8 cellular contexts compared by ENCODE assay signal in genomic region chr17:50210249-50211225, GRCh38. TPM values are rescaled to one million over a fixed set of nuclear protein-coding genes. Genes with fewer than 3 reads are reported as not detected.
DNase-seq lines count a peak whose midpoint lies in the region; ATAC-seq and TF ChIP-seq lines count a peak whose summit lies in the region.

No MANE protein-coding gene starts in this region.

- no peaks in the 10 kb centered on the region for H3K9me3 ChIP-seq in HEK293 (ENCODE audit: control insufficient read depth, insufficient read depth, low read depth, low read length)
- no peaks in the 10 kb centered on the region for H3K9me3 ChIP-seq in body of pancreas

- TF ChIP-seq CTCF in HEK293 (tag by site-specific recombination; IDR thresholded peaks at IDR 0.05), result no peak
- TF ChIP-seq CTCF in body of pancreas (IDR thresholded peaks at IDR 0.05), result no peak
- TF ChIP-seq CTCF in kidney epithelial cell (IDR thresholded peaks at IDR 0.05; ENCODE audit: insufficient read depth, low read length, poor library complexity, severe bottlenecking), result no peak

- DNase-seq in body of pancreas (peak in 3 of 4 donors; percentile 34 to 65 (median 44)), kidney epithelial cell (ENCODE audit: low read depth) (peak; percentile 90), stromal cell of bone marrow (ENCODE audit: low read depth) (peak; percentile 87), NCI-H82 treated with DMSO at 0.1 percent for 48 hours (lab: John Stamatoyannopoulos, UW; ENCODE audit: unreplicated experiment) (no peak), NCI-H510A (lab: John Stamatoyannopoulos, UW) (no peak)
- no peak for DNase-seq in activated naive CD4-positive, alpha-beta T cell treated with anti-CD3 and anti-CD28 coated beads, Interleukin-2, amount 10 ng/mL, durations not matched to agents 7 days and 5 days
- DNase-seq in central memory CD4-positive, alpha-beta T cell, result no peak

- H3K4me3 ChIP-seq in HEK293 (ENCODE audit: low read depth, low read length) (no peak overlapping the region), body of pancreas (no peak overlapping the region), kidney epithelial cell (ENCODE audit: low read depth, low read length) (no peak overlapping the region)

- peak; percentile 33 for ATAC-seq in body of pancreas

- H3K4me3 Mint-ChIP-seq in activated naive CD4-positive, alpha-beta T cell treated with anti-CD3 and anti-CD28 coated beads, Interleukin-2, amount 10 ng/mL, durations not matched to agents 7 days and 5 days, result no peak overlapping the region

- H3K27ac ChIP-seq in HEK293 (ENCODE audit: extremely low read depth, low read depth, low read length) (no peak overlapping the region), body of pancreas (peak overlapping the region in 3 of 4 donors; percentile 6 to 76 (median 38))

- CTCF ChIA-PET in HEK293 (lab: Yijun Ruan, JAX), result interaction anchor here (0.6 to 18.0 kb wide), 9 partner anchors 7 to 116 kb away, joined by 3 to 487 read pairs (median 4); partner anchors contain the start of genes COL1A1 and TMEM92
- CTCF ChIA-PET in activated naive CD4-positive, alpha-beta T cell treated with anti-CD3 and anti-CD28 coated beads, Interleukin-2, amount 10 ng/mL, durations not matched to agents 7 days and 5 days (lab: Charles Lee), result interaction anchor here (0.9 to 5.1 kb wide), 3 partner anchors 9 to 86 kb away, joined by 3 to 40 read pairs (median 4); partner anchors contain the start of gene COL1A1

- H3K4me1 Mint-ChIP-seq in activated naive CD4-positive, alpha-beta T cell treated with anti-CD3 and anti-CD28 coated beads, Interleukin-2, amount 10 ng/mL, durations not matched to agents 7 days and 5 days, result peaks cover 13% of the 10 kb centered on the region

- no peaks in the 10 kb centered on the region for H3K36me3 Mint-ChIP-seq in activated naive CD4-positive, alpha-beta T cell treated with anti-CD3 and anti-CD28 coated beads, Interleukin-2, amount 10 ng/mL, durations not matched to agents 7 days and 5 days

- POLR2A ChIA-PET in HEK293 (lab: Yijun Ruan, JAX), result interaction anchor here (0.6 to 1.7 kb wide), 4 partner anchors 9 to 99 kb away, joined by 3 to 5 read pairs (median 4); no protein-coding TSS in a partner anchor

- H3K27ac Mint-ChIP-seq in activated naive CD4-positive, alpha-beta T cell treated with anti-CD3 and anti-CD28 coated beads, Interleukin-2, amount 10 ng/mL, durations not matched to agents 7 days and 5 days, result no peak overlapping the region

- H3K4me1 ChIP-seq in HEK293 (ENCODE audit: control insufficient read depth, insufficient read depth, low read length) (peaks cover 3% of the 10 kb centered on the region; the same call in 1 of the 2 replicates), body of pancreas (no peaks in the 10 kb centered on the region)

- peaks cover 94% of the 10 kb centered on the region for H3K27me3 Mint-ChIP-seq in activated naive CD4-positive, alpha-beta T cell treated with anti-CD3 and anti-CD28 coated beads, Interleukin-2, amount 10 ng/mL, durations not matched to agents 7 days and 5 days

- intact Hi-C loops in body of pancreas (cut with DNase I), result no loop called here

- WGBS in body of pancreas, 2 donors, result 43 to 44% methylated on average over 15 to 26 of the region's 26 CpGs

- H3K36me3 ChIP-seq in HEK293 (ENCODE audit: control insufficient read depth in 2 of 2, insufficient read depth in 1 of 2, low read length in 2 of 2), result no peaks in the 10 kb centered on the region
- H3K36me3 ChIP-seq in body of pancreas (replicated peaks in 1 of 2; ENCODE audit: insufficient read depth in 1 of 2, low read depth in 2 of 2), result no peaks in the 10 kb centered on the region
- no peaks in the 10 kb centered on the region for H3K36me3 ChIP-seq in kidney epithelial cell (ENCODE audit: control insufficient read depth, insufficient read depth, low read length)

- no peak for TF ChIP-seq POLR2A in body of pancreas (IDR thresholded peaks at IDR 0.05)

- H3K9me3 Mint-ChIP-seq in activated naive CD4-positive, alpha-beta T cell treated with anti-CD3 and anti-CD28 coated beads, Interleukin-2, amount 10 ng/mL, durations not matched to agents 7 days and 5 days, result no peaks in the 10 kb centered on the region

- H3K27me3 ChIP-seq in body of pancreas (peaks cover 0 to 5% of the 10 kb centered on the region in 2 donors), kidney epithelial cell (ENCODE audit: control insufficient read depth, insufficient read depth, low read length) (no peaks in the 10 kb centered on the region)

TF ChIP-seq in HEK293, 187 proteins besides CTCF, POLR2A, EP300 and RAD21 (continues in another document):
- TF ChIP-seq ZNF146 (tag by site-specific recombination; IDR thresholded peaks at IDR 0.05) (0 out of 2 replicates have a peak, but pooled peaks have one; percentile 2), OSR2 (tag by site-specific recombination; IDR thresholded peaks at IDR 0.05) (no peak), ZNF510 (tag by site-specific recombination; IDR thresholded peaks at IDR 0.05; ENCODE audit: insufficient replicate concordance) (no peak), PRDM2 (tag by site-specific recombination; IDR thresholded peaks at IDR 0.05; ENCODE audit: borderline replicate concordance) (no peak), ZNF404 (tag by site-specific recombination; IDR thresholded peaks at IDR 0.05) (no peak), ZNF23 (tag by site-specific recombination; IDR thresholded peaks at IDR 0.05; ENCODE audit: borderline replicate concordance) (no peak), SP2 (tag by site-specific recombination; IDR thresholded peaks at IDR 0.05) (no peak), ZNF274 (IDR thresholded peaks at IDR 0.05; ENCODE audit: low read length) (no peak), ZNF274 (tag by site-specific recombination; IDR thresholded peaks at IDR 0.05; ENCODE audit: borderline replicate concordance) (no peak), GLI4 (tag by site-specific recombination; IDR thresholded peaks at IDR 0.05) (no peak), ZBTB8A (tag by site-specific recombination; IDR thresholded peaks at IDR 0.05) (no peak), GLIS1 (tag by site-specific recombination; IDR thresholded peaks at IDR 0.05) (peak; percentile 99), ZNF423 (tag by site-specific recombination; IDR thresholded peaks at IDR 0.05) (no peak), PRDM6 (tag by site-specific recombination; IDR thresholded peaks at IDR 0.05) (no peak)

RNA-seq across cellular contexts. Expression of gene COL1A1, which starts 9.1 kb away (rescaled TPM):
- total RNA-seq in body of pancreas, result 10 to 100 TPM; 11.2 to 62.3 TPM
- total RNA-seq in kidney epithelial cell, result 139 and 176 TPM in 2 replicates

RNA-seq across cellular contexts. Expression of gene SGCA, which starts 44.7 kb away (rescaled TPM):
- total RNA-seq in body of pancreas, result 1 to 10 TPM in 1 of 2 donors, not detected in 1; 1.3 TPM
- total RNA-seq in kidney epithelial cell, result not detected in 2 replicates

Comparison
In these comparisons a context has a peak if more than half of its experiments do, and no peak if none do; other contexts are left out.
1. DNase-seq: peak in body of pancreas (3 of 4), kidney epithelial cell (single experiment) and stromal cell of bone marrow (single experiment); none in NCI-H82 treated with DMSO at 0.1 percent for 48 hours (single experiment), activated naive CD4-positive, alpha-beta T cell treated with anti-CD3 and anti-CD28 coated beads, Interleukin-2, amount 10 ng/mL, durations not matched to agents 7 days and 5 days (single experiment), central memory CD4-positive, alpha-beta T cell (single experiment) and NCI-H510A (single experiment).